Comparison of ENCODE assay signal across 12 cellular contexts in the genomic region with DNA sequence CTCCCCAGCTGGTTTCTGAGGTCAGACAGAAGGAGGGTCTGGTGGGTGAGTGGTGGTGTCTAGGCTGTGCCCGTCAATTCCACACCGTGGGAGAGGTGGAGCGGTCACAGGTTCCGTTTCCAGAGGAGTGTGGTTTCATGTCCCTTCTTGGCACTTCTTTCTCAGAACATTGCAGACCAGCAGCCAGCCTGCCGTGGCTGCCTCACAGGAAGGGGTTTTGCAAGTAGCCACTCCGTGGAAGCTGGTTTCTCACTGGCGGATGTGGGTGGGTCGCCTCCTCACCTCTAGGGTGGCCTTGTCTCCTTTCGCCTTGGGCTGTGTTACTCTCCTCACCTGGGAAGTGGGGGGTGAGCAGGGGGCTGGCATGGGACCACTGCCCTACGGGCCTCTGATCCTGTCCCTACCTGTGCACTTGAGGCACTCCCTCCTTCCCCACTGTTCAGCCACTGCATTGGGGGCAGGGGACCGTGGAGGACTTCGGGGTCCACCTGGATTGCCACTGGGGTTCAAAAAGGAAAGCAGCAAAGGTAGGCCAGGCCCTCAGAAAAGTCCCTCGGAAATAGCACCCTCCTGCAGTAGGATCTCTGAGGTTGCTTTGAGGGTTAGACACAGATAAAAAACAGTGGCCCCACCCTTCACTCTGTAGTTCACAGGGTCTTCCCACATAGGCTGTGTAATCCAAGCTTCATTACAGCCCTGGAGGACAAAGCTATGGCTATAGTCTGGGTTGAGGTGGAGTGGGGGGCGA. TPM values are rescaled to one million over a fixed set of nuclear protein-coding genes. Genes with fewer than 3 reads are reported as not detected.
DNase-seq lines count a peak whose midpoint lies in the region; ATAC-seq and TF ChIP-seq lines count a peak whose summit lies in the region.
"Had no signal": no experiment of that assay in that cellular context is flagged by ENCODE, and none has a peak within 500 bp of the region (broad histone marks: within the 10 kb centered on the region; RNA-seq: fewer than 3 reads in every experiment).

No MANE protein-coding gene starts in this region.

- H3K4me3 Mint-ChIP-seq in CD4-positive, alpha-beta memory T cell = peak overlapping the region; percentile 70 to 93 (median 83)
- H3K4me3 Mint-ChIP-seq in activated naive CD8-positive, alpha-beta T cell treated with anti-CD3 and anti-CD28 coated beads, Interleukin-2, amount 10 ng/mL, durations not matched to agents 7 days and 5 days = peak overlapping the region; percentile 80
- H3K4me3 Mint-ChIP-seq in natural killer cell = peak overlapping the region; percentile 82
- no peak overlapping the region for H3K4me3 Mint-ChIP-seq in endothelial cell (ENCODE audit: unreplicated experiment)
- H3K4me3 Mint-ChIP-seq: nephron progenitor cell had no signal

- peaks cover 86 to 100% (median 93%) of the 10 kb centered on the region in 4 donors for H3K4me1 Mint-ChIP-seq in CD4-positive, alpha-beta memory T cell
- peaks cover 93% of the 10 kb centered on the region for H3K4me1 Mint-ChIP-seq in activated naive CD8-positive, alpha-beta T cell treated with anti-CD3 and anti-CD28 coated beads, Interleukin-2, amount 10 ng/mL, durations not matched to agents 7 days and 5 days
- H3K4me1 Mint-ChIP-seq in natural killer cell (peaks cover 94 to 99% of the 10 kb centered on the region in 2 donors), endothelial cell (ENCODE audit: unreplicated experiment) (peaks cover 54% of the 10 kb centered on the region)

- peak overlapping the region; percentile 74 for H3K27ac ChIP-seq in CD4-positive, alpha-beta memory T cell (ENCODE audit: low read depth, low read length)
- H3K27ac ChIP-seq: thoracic aorta had no signal

- H3K36me3 Mint-ChIP-seq in CD4-positive, alpha-beta memory T cell = peaks cover 48 to 49% of the 10 kb centered on the region in 2 donors
- peaks cover 41% of the 10 kb centered on the region for H3K36me3 Mint-ChIP-seq in activated naive CD8-positive, alpha-beta T cell treated with anti-CD3 and anti-CD28 coated beads, Interleukin-2, amount 10 ng/mL, durations not matched to agents 7 days and 5 days
- peaks cover 10% of the 10 kb centered on the region for H3K36me3 Mint-ChIP-seq in natural killer cell
- H3K36me3 Mint-ChIP-seq in endothelial cell (ENCODE audit: low read depth, unreplicated experiment) = peaks cover 31% of the 10 kb centered on the region

- CTCF ChIA-PET in CD4-positive, alpha-beta memory T cell (lab: Charles Lee; ENCODE audit: partially characterized antibody) = interaction anchor here (0.9 to 10.8 kb wide), 11 partner anchors 10 to 44 kb away, joined by 3 to 201 read pairs (median 6); no protein-coding TSS in a partner anchor

- H3K27ac Mint-ChIP-seq in CD4-positive, alpha-beta memory T cell = peak overlapping the region; percentile 83 to 97 (median 97)
- H3K27ac Mint-ChIP-seq in activated naive CD8-positive, alpha-beta T cell treated with anti-CD3 and anti-CD28 coated beads, Interleukin-2, amount 10 ng/mL, durations not matched to agents 7 days and 5 days = peak overlapping the region; percentile 89
- peak overlapping the region; percentile 75 to 89 for H3K27ac Mint-ChIP-seq in natural killer cell
- no peak overlapping the region for H3K27ac Mint-ChIP-seq in endothelial cell (ENCODE audit: unreplicated experiment)

- ATAC-seq in activated naive CD8-positive, alpha-beta T cell treated with anti-CD3 and anti-CD28 coated beads, Interleukin-2, amount 10 ng/mL, durations not matched to agents 7 days and 5 days (ENCODE audit: low read depth) = peak; percentile 80
- ATAC-seq in natural killer cell (peak; percentile 72 to 83 (median 81)), HG02571 (IDR thresholded peaks at IDR 0.05; ENCODE audit: unreplicated experiment) (no peak), HG02981 (IDR thresholded peaks at IDR 0.05; ENCODE audit: unreplicated experiment) (no peak)

- no peaks in the 10 kb centered on the region for H3K27me3 ChIP-seq in CD4-positive, alpha-beta memory T cell (ENCODE audit: insufficient read depth, low read length)

- no peaks in the 10 kb centered on the region for H3K9me3 ChIP-seq in CD4-positive, alpha-beta memory T cell (ENCODE audit: control insufficient read depth in 1 of 2, low read length in 2 of 2)
- H3K9me3 ChIP-seq: thoracic aorta had no signal

- peak overlapping the region; percentile 4 to 53 for H3K4me3 ChIP-seq in CD4-positive, alpha-beta memory T cell (ENCODE audit: low read length in 2 of 2)
- H3K4me3 ChIP-seq: thoracic aorta had no signal

- no peaks in the 10 kb centered on the region for H3K27me3 Mint-ChIP-seq in CD4-positive, alpha-beta memory T cell
- no peaks in the 10 kb centered on the region for H3K27me3 Mint-ChIP-seq in activated naive CD8-positive, alpha-beta T cell treated with anti-CD3 and anti-CD28 coated beads, Interleukin-2, amount 10 ng/mL, durations not matched to agents 7 days and 5 days
- H3K27me3 Mint-ChIP-seq in natural killer cell (ENCODE audit: low read depth in 2 of 2) (no peaks in the 10 kb centered on the region), endothelial cell (ENCODE audit: unreplicated experiment) (peaks cover 15% of the 10 kb centered on the region)

- DNase-seq in CD4-positive, alpha-beta memory T cell = peak; percentile 71 to 81 (median 76)
- peak; percentile 22 to 85 (median 43) for DNase-seq in T-helper 1 cell
- DNase-seq in activated naive CD8-positive, alpha-beta T cell treated with anti-CD3 and anti-CD28 coated beads, Interleukin-2, amount 10 ng/mL, durations not matched to agents 7 days and 5 days = peak; percentile 81
- peak; percentile 72 for DNase-seq in natural killer cell
- no peak for DNase-seq in endothelial cell (ENCODE audit: low spot score)
- DNase-seq in occipital lobe (lab: John Stamatoyannopoulos, UW) = no peak
- DNase-seq: DMS53, nephron progenitor cell, SW 1271 had no signal

- TF ChIP-seq CTCF in natural killer cell (IDR thresholded peaks at IDR 0.05) = no peak
- no peak for TF ChIP-seq CTCF in endothelial cell (IDR thresholded peaks at IDR 0.05; ENCODE audit: unreplicated experiment)

- intact Hi-C loops in CD4-positive, alpha-beta memory T cell (cut with micrococcal nuclease) = loop anchor here (1.0 kb wide), 2 partner anchors 17 to 34 kb away; partner anchors contain the start of gene TSPAN14
- intact Hi-C loops in natural killer cell (cut with micrococcal nuclease) = loop anchor here (1.0 to 2.0 kb wide), 3 partner anchors 10 to 31 kb away; no protein-coding TSS in a partner anchor

- peaks cover 100% of the 10 kb centered on the region for H3K4me1 ChIP-seq in CD4-positive, alpha-beta memory T cell (ENCODE audit: insufficient read depth, low read length)

- peaks cover 28% of the 10 kb centered on the region for H3K36me3 ChIP-seq in CD4-positive, alpha-beta memory T cell (ENCODE audit: insufficient read depth, low read length)
- H3K36me3 ChIP-seq: thoracic aorta had no signal

- H3K9me3 Mint-ChIP-seq in CD4-positive, alpha-beta memory T cell = no peaks in the 10 kb centered on the region
- H3K9me3 Mint-ChIP-seq in activated naive CD8-positive, alpha-beta T cell treated with anti-CD3 and anti-CD28 coated beads, Interleukin-2, amount 10 ng/mL, durations not matched to agents 7 days and 5 days = no peaks in the 10 kb centered on the region
- H3K9me3 Mint-ChIP-seq in natural killer cell = no peaks in the 10 kb centered on the region
- H3K9me3 Mint-ChIP-seq in endothelial cell (ENCODE audit: unreplicated experiment) = no peaks in the 10 kb centered on the region
- H3K9me3 Mint-ChIP-seq: nephron progenitor cell had no signal

- POLR2A ChIA-PET in CD4-positive, alpha-beta memory T cell (lab: Charles Lee; ENCODE audit: partially characterized antibody) = interaction anchor here (0.9 to 14.7 kb wide), 7 partner anchors 13 to 300 kb away, joined by 3 to 906 read pairs (median 3); partner anchors contain the start of gene TSPAN14
- POLR2A ChIA-PET in activated naive CD8-positive, alpha-beta T cell treated with anti-CD3 and anti-CD28 coated beads, Interleukin-2, amount 10 ng/mL, durations not matched to agents 7 days and 5 days (lab: Charles Lee) = interaction anchor here (1.1 to 8.9 kb wide), 8 partner anchors 10 to 43 kb away, joined by 3 to 150 read pairs (median 9); no protein-coding TSS in a partner anchor

RNA-seq across cellular contexts. Expression of gene TSPAN14, which starts 33.9 kb away (rescaled TPM):
- total RNA-seq in CD4-positive, alpha-beta memory T cell = 100 to 1,000 TPM; 151 to 153 TPM
- polyA plus RNA-seq in CD4-positive, alpha-beta memory T cell = 100 to 1,000 TPM; 148 to 246 TPM
- total RNA-seq in activated naive CD8-positive, alpha-beta T cell treated with anti-CD3 and anti-CD28 coated beads, Interleukin-2, amount 10 ng/mL, durations not matched to agents 7 days and 5 days = 100 to 1,000 TPM in 1 of 2 experiments, 10 to 100 TPM in 1; 98.8 to 112 TPM
- total RNA-seq in natural killer cell (100 to 1,000 TPM; 126 to 180 (median 173) TPM), endothelial cell (ENCODE audit: unreplicated experiment) (147 TPM), occipital lobe (35.7 TPM)

RNA-seq across cellular contexts. Expression of gene SH2D4B, which starts 49.7 kb away (rescaled TPM):
- under 1 TPM; 0.17 TPM for total RNA-seq in CD4-positive, alpha-beta memory T cell
- not detected for polyA plus RNA-seq in CD4-positive, alpha-beta memory T cell
- under 1 TPM; 0.14 to 0.22 TPM for total RNA-seq in activated naive CD8-positive, alpha-beta T cell treated with anti-CD3 and anti-CD28 coated beads, Interleukin-2, amount 10 ng/mL, durations not matched to agents 7 days and 5 days
- total RNA-seq in natural killer cell (under 1 TPM; 0.19 to 0.30 (median 0.27) TPM), endothelial cell (ENCODE audit: unreplicated experiment) (0.23 TPM), occipital lobe (1.4 TPM)

Comparison
In these comparisons a context has a peak if more than half of its experiments do, and no peak if none do; other contexts are left out.
1. DNase-seq: peak in CD4-positive, alpha-beta memory T cell (5 of 5), T-helper 1 cell (5 of 5), activated naive CD8-positive, alpha-beta T cell treated with anti-CD3 and anti-CD28 coated beads, Interleukin-2, amount 10 ng/mL, durations not matched to agents 7 days and 5 days (single experiment) and natural killer cell (single experiment); none in endothelial cell (single experiment) and occipital lobe (single experiment).
2. ATAC-seq: peak in activated naive CD8-positive, alpha-beta T cell treated with anti-CD3 and anti-CD28 coated beads, Interleukin-2, amount 10 ng/mL, durations not matched to agents 7 days and 5 days (single experiment) and natural killer cell (3 of 3); none in HG02571 (single experiment) and HG02981 (single experiment).